In genomic region chr12:132172619-132173018, GRCh38 we compare ENCODE assay signal across 12 cellular contexts.
"Had no signal": no experiment of that assay in that cellular context is flagged by ENCODE, and none has a peak within 500 bp of the region (broad histone marks: within the 10 kb centered on the region; RNA-seq: fewer than 3 reads in every experiment).

No MANE protein-coding gene starts in this region.

- FAIRE-seq: pancreas had no signal

- H3K36me3 Mint-ChIP-seq: activated naive CD4-positive, alpha-beta T cell treated with anti-CD3 and anti-CD28 coated beads, Interleukin-2, amount 50 U/mL, for 24 hours had no signal

- H3K9me3 ChIP-seq: esophagus muscularis mucosa, pancreas, uterus had no signal

- H3K4me1 ChIP-seq: pancreas, uterus had no signal

- H3K4me1 Mint-ChIP-seq: neural crest cell had no signal

- H3K27me3 Mint-ChIP-seq: activated naive CD4-positive, alpha-beta T cell treated with anti-CD3 and anti-CD28 coated beads, Interleukin-2, amount 50 U/mL, for 24 hours had no signal

- ATAC-seq: left lobe of liver, pancreas had no signal

- H3K27ac ChIP-seq: brain microvascular endothelial cell, esophagus muscularis mucosa, pancreas, uterus had no signal

- H3K4me3 ChIP-seq: esophagus muscularis mucosa, pancreas, uterus had no signal

- H3K9me3 Mint-ChIP-seq: activated naive CD4-positive, alpha-beta T cell treated with anti-CD3 and anti-CD28 coated beads, Interleukin-2, amount 50 U/mL, for 24 hours; neural crest cell had no signal

- H3K4me3 Mint-ChIP-seq: activated naive CD4-positive, alpha-beta T cell treated with anti-CD3 and anti-CD28 coated beads, Interleukin-2, amount 50 U/mL, for 24 hours; neural crest cell had no signal

- H3K27ac Mint-ChIP-seq: activated naive CD4-positive, alpha-beta T cell treated with anti-CD3 and anti-CD28 coated beads, Interleukin-2, amount 50 U/mL, for 24 hours had no signal

- DNase-seq: activated CD4-positive, CD25-positive, alpha-beta regulatory T cell; amygdala; brain microvascular endothelial cell; cerebellar nuclear complex; mesenchymal stem cell; stimulated activated CD4-positive, alpha-beta T cell treated with anti-CD3 and anti-CD28 coated beads, Interleukin-4, amount 100 ng/mL, for 4 hours; uterus had no signal

- H3K36me3 ChIP-seq: brain microvascular endothelial cell, esophagus muscularis mucosa, pancreas, uterus had no signal
